In the genomic region with DNA sequence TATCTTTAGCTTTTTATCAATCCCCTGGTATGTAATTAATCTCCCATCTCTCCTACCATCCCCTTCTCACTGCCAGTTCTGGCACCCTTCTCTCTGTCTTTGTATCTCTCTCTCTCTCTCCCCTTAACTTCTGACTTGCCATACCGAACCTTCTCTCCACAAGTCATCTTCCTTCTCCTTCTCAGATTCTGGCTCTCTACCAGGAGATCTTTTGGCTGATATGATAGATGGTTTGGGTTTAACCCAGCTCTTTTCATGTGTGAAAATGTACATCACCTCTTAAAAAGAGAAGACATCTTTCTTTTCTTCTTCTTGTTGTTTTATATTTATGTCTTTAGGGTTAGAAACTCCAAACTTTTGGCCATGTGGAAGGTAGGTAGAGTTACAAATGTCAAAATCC, we compare ENCODE assay signal across 1 cellular context.
TF ChIP-seq lines count a peak whose summit lies in the region.

No MANE protein-coding gene starts in this region.

TF ChIP-seq in GM23338, 12 proteins besides CTCF, POLR2A, EP300 and RAD21 (continued from another document):
- TF ChIP-seq, protein P1, sequence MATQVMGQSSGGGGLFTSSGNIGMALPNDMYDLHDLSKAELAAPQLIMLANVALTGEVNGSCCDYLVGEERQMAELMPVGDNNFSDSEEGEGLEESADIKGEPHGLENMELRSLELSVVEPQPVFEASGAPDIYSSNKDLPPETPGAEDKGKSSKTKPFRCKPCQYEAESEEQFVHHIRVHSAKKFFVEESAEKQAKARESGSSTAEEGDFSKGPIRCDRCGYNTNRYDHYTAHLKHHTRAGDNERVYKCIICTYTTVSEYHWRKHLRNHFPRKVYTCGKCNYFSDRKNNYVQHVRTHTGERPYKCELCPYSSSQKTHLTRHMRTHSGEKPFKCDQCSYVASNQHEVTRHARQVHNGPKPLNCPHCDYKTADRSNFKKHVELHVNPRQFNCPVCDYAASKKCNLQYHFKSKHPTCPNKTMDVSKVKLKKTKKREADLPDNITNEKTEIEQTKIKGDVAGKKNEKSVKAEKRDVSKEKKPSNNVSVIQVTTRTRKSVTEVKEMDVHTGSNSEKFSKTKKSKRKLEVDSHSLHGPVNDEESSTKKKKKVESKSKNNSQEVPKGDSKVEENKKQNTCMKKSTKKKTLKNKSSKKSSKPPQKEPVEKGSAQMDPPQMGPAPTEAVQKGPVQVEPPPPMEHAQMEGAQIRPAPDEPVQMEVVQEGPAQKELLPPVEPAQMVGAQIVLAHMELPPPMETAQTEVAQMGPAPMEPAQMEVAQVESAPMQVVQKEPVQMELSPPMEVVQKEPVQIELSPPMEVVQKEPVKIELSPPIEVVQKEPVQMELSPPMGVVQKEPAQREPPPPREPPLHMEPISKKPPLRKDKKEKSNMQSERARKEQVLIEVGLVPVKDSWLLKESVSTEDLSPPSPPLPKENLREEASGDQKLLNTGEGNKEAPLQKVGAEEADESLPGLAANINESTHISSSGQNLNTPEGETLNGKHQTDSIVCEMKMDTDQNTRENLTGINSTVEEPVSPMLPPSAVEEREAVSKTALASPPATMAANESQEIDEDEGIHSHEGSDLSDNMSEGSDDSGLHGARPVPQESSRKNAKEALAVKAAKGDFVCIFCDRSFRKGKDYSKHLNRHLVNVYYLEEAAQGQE (IDR thresholded peaks at IDR 0.05; ENCODE audit: unreplicated experiment) = no peak
- TF ChIP-seq ZNF114 (CRISPR knock-in tag; IDR thresholded peaks at IDR 0.05) = no peak
- no peak for TF ChIP-seq STAT1 (IDR thresholded peaks at IDR 0.05; ENCODE audit: unreplicated experiment)
- TF ChIP-seq POLR2AphosphoS5 (IDR thresholded peaks at IDR 0.05; ENCODE audit: low read depth) = no peak
- no peak for TF ChIP-seq EZH2phosphoT487 (IDR thresholded peaks at IDR 0.05; ENCODE audit: unreplicated experiment)
- TF ChIP-seq, protein P2, sequence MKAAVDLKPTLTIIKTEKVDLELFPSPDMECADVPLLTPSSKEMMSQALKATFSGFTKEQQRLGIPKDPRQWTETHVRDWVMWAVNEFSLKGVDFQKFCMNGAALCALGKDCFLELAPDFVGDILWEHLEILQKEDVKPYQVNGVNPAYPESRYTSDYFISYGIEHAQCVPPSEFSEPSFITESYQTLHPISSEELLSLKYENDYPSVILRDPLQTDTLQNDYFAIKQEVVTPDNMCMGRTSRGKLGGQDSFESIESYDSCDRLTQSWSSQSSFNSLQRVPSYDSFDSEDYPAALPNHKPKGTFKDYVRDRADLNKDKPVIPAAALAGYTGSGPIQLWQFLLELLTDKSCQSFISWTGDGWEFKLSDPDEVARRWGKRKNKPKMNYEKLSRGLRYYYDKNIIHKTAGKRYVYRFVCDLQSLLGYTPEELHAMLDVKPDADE (IDR thresholded peaks at IDR 0.05) = no peak
- TF ChIP-seq, protein P3, sequence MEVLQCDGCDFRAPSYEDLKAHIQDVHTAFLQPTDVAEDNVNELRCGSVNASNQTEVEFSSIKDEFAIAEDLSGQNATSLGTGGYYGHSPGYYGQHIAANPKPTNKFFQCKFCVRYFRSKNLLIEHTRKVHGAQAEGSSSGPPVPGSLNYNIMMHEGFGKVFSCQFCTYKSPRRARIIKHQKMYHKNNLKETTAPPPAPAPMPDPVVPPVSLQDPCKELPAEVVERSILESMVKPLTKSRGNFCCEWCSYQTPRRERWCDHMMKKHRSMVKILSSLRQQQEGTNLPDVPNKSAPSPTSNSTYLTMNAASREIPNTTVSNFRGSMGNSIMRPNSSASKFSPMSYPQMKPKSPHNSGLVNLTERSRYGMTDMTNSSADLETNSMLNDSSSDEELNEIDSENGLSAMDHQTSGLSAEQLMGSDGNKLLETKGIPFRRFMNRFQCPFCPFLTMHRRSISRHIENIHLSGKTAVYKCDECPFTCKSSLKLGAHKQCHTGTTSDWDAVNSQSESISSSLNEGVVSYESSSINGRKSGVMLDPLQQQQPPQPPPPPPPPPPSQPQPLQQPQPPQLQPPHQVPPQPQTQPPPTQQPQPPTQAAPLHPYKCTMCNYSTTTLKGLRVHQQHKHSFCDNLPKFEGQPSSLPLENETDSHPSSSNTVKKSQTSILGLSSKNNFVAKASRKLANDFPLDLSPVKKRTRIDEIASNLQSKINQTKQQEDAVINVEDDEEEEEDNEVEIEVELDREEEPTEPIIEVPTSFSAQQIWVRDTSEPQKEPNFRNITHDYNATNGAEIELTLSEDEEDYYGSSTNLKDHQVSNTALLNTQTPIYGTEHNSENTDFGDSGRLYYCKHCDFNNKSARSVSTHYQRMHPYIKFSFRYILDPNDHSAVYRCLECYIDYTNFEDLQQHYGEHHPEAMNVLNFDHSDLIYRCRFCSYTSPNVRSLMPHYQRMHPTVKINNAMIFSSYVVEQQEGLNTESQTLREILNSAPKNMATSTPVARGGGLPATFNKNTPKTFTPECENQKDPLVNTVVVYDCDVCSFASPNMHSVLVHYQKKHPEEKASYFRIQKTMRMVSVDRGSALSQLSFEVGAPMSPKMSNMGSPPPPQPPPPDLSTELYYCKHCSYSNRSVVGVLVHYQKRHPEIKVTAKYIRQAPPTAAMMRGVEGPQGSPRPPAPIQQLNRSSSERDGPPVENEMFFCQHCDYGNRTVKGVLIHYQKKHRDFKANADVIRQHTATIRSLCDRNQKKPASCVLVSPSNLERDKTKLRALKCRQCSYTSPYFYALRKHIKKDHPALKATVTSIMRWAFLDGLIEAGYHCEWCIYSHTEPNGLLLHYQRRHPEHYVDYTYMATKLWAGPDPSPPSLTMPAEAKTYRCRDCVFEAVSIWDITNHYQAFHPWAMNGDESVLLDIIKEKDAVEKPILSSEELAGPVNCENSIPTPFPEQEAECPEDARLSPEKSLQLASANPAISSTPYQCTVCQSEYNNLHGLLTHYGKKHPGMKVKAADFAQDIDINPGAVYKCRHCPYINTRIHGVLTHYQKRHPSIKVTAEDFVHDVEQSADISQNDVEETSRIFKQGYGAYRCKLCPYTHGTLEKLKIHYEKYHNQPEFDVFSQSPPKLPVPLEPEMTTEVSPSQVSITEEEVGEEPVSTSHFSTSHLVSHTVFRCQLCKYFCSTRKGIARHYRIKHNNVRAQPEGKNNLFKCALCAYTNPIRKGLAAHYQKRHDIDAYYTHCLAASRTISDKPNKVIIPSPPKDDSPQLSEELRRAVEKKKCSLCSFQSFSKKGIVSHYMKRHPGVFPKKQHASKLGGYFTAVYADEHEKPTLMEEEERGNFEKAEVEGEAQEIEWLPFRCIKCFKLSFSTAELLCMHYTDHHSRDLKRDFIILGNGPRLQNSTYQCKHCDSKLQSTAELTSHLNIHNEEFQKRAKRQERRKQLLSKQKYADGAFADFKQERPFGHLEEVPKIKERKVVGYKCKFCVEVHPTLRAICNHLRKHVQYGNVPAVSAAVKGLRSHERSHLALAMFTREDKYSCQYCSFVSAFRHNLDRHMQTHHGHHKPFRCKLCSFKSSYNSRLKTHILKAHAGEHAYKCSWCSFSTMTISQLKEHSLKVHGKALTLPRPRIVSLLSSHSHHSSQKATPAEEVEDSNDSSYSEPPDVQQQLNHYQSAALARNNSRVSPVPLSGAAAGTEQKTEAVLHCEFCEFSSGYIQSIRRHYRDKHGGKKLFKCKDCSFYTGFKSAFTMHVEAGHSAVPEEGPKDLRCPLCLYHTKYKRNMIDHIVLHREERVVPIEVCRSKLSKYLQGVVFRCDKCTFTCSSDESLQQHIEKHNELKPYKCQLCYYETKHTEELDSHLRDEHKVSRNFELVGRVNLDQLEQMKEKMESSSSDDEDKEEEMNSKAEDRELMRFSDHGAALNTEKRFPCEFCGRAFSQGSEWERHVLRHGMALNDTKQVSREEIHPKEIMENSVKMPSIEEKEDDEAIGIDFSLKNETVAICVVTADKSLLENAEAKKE (CRISPR knock-in tag; IDR thresholded peaks at IDR 0.05) = no peak
- no peak for TF ChIP-seq CREB1 (CRISPR knock-in tag; IDR thresholded peaks at IDR 0.05; ENCODE audit: low read depth)
TF ChIP-seq in GM23338: peak in this region for 0.
